In the genomic region with DNA sequence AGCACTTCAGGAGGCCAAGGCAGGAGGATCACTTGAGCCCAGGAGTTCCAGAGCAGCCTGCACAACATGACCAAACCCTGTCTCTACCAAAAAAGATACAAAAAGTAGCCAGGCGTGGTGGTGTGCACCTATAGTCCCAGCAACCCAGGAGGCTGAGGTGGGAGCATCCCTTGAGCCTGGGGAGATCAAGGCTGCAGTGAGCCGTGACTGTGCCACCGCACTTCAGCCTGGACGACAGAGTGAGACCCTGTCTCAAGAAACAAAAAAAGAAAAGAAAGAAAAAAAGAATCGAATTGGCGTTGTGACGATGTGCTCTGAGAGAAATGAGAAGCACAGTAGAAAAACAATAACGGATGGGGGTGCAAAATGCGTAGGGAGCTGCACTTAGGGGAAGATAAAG, we compare ENCODE assay signal across 2 cellular contexts.
TF ChIP-seq lines count a peak whose summit lies in the region.

No MANE protein-coding gene starts in this region.

TF ChIP-seq in IMR-90, 13 proteins besides CTCF, POLR2A, EP300 and RAD21:
- TF ChIP-seq, protein P1, sequence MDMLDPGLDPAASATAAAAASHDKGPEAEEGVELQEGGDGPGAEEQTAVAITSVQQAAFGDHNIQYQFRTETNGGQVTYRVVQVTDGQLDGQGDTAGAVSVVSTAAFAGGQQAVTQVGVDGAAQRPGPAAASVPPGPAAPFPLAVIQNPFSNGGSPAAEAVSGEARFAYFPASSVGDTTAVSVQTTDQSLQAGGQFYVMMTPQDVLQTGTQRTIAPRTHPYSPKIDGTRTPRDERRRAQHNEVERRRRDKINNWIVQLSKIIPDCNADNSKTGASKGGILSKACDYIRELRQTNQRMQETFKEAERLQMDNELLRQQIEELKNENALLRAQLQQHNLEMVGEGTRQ (IDR thresholded peaks at IDR 0.05; ENCODE audit: low read depth, low read length) = no peak

TF ChIP-seq in H1, 55 proteins besides CTCF, POLR2A, EP300 and RAD21:
- TF ChIP-seq, protein P2, sequence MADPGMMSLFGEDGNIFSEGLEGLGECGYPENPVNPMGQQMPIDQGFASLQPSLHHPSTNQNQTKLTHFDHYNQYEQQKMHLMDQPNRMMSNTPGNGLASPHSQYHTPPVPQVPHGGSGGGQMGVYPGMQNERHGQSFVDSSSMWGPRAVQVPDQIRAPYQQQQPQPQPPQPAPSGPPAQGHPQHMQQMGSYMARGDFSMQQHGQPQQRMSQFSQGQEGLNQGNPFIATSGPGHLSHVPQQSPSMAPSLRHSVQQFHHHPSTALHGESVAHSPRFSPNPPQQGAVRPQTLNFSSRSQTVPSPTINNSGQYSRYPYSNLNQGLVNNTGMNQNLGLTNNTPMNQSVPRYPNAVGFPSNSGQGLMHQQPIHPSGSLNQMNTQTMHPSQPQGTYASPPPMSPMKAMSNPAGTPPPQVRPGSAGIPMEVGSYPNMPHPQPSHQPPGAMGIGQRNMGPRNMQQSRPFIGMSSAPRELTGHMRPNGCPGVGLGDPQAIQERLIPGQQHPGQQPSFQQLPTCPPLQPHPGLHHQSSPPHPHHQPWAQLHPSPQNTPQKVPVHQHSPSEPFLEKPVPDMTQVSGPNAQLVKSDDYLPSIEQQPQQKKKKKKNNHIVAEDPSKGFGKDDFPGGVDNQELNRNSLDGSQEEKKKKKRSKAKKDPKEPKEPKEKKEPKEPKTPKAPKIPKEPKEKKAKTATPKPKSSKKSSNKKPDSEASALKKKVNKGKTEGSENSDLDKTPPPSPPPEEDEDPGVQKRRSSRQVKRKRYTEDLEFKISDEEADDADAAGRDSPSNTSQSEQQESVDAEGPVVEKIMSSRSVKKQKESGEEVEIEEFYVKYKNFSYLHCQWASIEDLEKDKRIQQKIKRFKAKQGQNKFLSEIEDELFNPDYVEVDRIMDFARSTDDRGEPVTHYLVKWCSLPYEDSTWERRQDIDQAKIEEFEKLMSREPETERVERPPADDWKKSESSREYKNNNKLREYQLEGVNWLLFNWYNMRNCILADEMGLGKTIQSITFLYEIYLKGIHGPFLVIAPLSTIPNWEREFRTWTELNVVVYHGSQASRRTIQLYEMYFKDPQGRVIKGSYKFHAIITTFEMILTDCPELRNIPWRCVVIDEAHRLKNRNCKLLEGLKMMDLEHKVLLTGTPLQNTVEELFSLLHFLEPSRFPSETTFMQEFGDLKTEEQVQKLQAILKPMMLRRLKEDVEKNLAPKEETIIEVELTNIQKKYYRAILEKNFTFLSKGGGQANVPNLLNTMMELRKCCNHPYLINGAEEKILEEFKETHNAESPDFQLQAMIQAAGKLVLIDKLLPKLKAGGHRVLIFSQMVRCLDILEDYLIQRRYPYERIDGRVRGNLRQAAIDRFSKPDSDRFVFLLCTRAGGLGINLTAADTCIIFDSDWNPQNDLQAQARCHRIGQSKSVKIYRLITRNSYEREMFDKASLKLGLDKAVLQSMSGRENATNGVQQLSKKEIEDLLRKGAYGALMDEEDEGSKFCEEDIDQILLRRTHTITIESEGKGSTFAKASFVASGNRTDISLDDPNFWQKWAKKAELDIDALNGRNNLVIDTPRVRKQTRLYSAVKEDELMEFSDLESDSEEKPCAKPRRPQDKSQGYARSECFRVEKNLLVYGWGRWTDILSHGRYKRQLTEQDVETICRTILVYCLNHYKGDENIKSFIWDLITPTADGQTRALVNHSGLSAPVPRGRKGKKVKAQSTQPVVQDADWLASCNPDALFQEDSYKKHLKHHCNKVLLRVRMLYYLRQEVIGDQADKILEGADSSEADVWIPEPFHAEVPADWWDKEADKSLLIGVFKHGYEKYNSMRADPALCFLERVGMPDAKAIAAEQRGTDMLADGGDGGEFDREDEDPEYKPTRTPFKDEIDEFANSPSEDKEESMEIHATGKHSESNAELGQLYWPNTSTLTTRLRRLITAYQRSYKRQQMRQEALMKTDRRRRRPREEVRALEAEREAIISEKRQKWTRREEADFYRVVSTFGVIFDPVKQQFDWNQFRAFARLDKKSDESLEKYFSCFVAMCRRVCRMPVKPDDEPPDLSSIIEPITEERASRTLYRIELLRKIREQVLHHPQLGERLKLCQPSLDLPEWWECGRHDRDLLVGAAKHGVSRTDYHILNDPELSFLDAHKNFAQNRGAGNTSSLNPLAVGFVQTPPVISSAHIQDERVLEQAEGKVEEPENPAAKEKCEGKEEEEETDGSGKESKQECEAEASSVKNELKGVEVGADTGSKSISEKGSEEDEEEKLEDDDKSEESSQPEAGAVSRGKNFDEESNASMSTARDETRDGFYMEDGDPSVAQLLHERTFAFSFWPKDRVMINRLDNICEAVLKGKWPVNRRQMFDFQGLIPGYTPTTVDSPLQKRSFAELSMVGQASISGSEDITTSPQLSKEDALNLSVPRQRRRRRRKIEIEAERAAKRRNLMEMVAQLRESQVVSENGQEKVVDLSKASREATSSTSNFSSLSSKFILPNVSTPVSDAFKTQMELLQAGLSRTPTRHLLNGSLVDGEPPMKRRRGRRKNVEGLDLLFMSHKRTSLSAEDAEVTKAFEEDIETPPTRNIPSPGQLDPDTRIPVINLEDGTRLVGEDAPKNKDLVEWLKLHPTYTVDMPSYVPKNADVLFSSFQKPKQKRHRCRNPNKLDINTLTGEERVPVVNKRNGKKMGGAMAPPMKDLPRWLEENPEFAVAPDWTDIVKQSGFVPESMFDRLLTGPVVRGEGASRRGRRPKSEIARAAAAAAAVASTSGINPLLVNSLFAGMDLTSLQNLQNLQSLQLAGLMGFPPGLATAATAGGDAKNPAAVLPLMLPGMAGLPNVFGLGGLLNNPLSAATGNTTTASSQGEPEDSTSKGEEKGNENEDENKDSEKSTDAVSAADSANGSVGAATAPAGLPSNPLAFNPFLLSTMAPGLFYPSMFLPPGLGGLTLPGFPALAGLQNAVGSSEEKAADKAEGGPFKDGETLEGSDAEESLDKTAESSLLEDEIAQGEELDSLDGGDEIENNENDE (IDR thresholded peaks at IDR 0.05; ENCODE audit: insufficient replicate concordance, low read length) = no peak
- TF ChIP-seq, protein P3, sequence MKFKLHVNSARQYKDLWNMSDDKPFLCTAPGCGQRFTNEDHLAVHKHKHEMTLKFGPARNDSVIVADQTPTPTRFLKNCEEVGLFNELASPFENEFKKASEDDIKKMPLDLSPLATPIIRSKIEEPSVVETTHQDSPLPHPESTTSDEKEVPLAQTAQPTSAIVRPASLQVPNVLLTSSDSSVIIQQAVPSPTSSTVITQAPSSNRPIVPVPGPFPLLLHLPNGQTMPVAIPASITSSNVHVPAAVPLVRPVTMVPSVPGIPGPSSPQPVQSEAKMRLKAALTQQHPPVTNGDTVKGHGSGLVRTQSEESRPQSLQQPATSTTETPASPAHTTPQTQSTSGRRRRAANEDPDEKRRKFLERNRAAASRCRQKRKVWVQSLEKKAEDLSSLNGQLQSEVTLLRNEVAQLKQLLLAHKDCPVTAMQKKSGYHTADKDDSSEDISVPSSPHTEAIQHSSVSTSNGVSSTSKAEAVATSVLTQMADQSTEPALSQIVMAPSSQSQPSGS (IDR thresholded peaks at IDR 0.05; ENCODE audit: low read length) = no peak
- TF ChIP-seq, protein P4, sequence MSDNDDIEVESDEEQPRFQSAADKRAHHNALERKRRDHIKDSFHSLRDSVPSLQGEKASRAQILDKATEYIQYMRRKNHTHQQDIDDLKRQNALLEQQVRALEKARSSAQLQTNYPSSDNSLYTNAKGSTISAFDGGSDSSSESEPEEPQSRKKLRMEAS (IDR thresholded peaks at IDR 0.05) = no peak
- TF ChIP-seq GTF2F1 (IDR thresholded peaks at IDR 0.05; ENCODE audit: borderline replicate concordance, low read depth, low read length) = no peak
- TF ChIP-seq, protein P5, sequence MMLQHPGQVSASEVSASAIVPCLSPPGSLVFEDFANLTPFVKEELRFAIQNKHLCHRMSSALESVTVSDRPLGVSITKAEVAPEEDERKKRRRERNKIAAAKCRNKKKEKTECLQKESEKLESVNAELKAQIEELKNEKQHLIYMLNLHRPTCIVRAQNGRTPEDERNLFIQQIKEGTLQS (IDR thresholded peaks at IDR 0.05; ENCODE audit: insufficient read depth, low read depth, low read length) = no peak
- no peak for TF ChIP-seq ASH2L (IDR thresholded peaks at IDR 0.05; ENCODE audit: low read length)
- TF ChIP-seq CHD2 (IDR thresholded peaks at IDR 0.05; ENCODE audit: low read length) = no peak
- TF ChIP-seq SUZ12 (IDR thresholded peaks at IDR 0.05; ENCODE audit: low read length) = no peak
- TF ChIP-seq JUND (IDR thresholded peaks at IDR 0.05; ENCODE audit: low read length) = no peak
- no peak for TF ChIP-seq ZNF274 (IDR thresholded peaks at IDR 0.05; ENCODE audit: borderline replicate concordance, extremely low read depth, low read length)
- TF ChIP-seq TCF12 (IDR thresholded peaks at IDR 0.05; ENCODE audit: low read depth, low read length) = no peak
- no peak for TF ChIP-seq GABPA (IDR thresholded peaks at IDR 0.05; ENCODE audit: borderline replicate concordance, insufficient read depth, low read length)
- no peak for TF ChIP-seq FOSL1 (IDR thresholded peaks at IDR 0.05; ENCODE audit: insufficient read depth, low read depth, low read length)
- no peak for TF ChIP-seq SP1 (IDR thresholded peaks at IDR 0.05; ENCODE audit: low read depth, low read length)
- no peak for TF ChIP-seq KDM1A (IDR thresholded peaks at IDR 0.05; ENCODE audit: borderline replicate concordance, low read length)
- no peak for TF ChIP-seq HDAC2 (IDR thresholded peaks at IDR 0.05; ENCODE audit: borderline replicate concordance in 1 of 2, low read depth in 2 of 2, low read length in 2 of 2)
TF ChIP-seq in H1: peak in this region for 0.
